20 cellular contexts compared by ENCODE assay signal in genomic region chr15:37885651-37886050, GRCh38. TPM values are rescaled to one million over a fixed set of nuclear protein-coding genes. Genes with fewer than 3 reads are reported as not detected.
DNase-seq lines count a peak whose midpoint lies in the region; ATAC-seq, FAIRE-seq and TF ChIP-seq lines count a peak whose summit lies in the region.
"Had no signal": no experiment of that assay in that cellular context is flagged by ENCODE, and none has a peak within 500 bp of the region (broad histone marks: within the 10 kb centered on the region; RNA-seq: fewer than 3 reads in every experiment).

No MANE protein-coding gene starts in this region.

- H3K4me1 ChIP-seq in GM23248 (ENCODE audit: insufficient read depth) (peaks cover 6% of the 10 kb centered on the region; the same call in 1 of the 2 replicates), PC-3 (ENCODE audit: insufficient read depth, low read length) (peaks cover 6% of the 10 kb centered on the region), endothelial cell of umbilical vein (ENCODE audit: control insufficient read depth, extremely low read depth, insufficient read depth, low read length) (peaks cover 7% of the 10 kb centered on the region)
- H3K4me1 ChIP-seq: A549, BE2C, Caco-2 had no signal

- H3K36me3 ChIP-seq in GM23248 (ENCODE audit: low read depth) (no peaks in the 10 kb centered on the region), PC-3 (ENCODE audit: low read depth, low read length) (no peaks in the 10 kb centered on the region), endothelial cell of umbilical vein (ENCODE audit: control insufficient read depth in 2 of 2, extremely low read depth in 1 of 2, insufficient read depth in 2 of 2, low read length in 2 of 2) (no peaks in the 10 kb centered on the region)
- H3K36me3 ChIP-seq: BE2C had no signal

- H3K4me2 ChIP-seq in GM23248 (ENCODE audit: unreplicated experiment), result no peak overlapping the region
- no peak overlapping the region for H3K4me2 ChIP-seq in PC-3 (ENCODE audit: low read length)
- no peak overlapping the region for H3K4me2 ChIP-seq in endothelial cell of umbilical vein (ENCODE audit: insufficient read depth, low read length)
- H3K4me2 ChIP-seq: A549, GM23338 had no signal

- BruUV-seq in PC-3 (replicated peaks; lab: Mats Ljungman, UMichigan) (no TSS peak), endothelial cell of umbilical vein (replicated peaks; lab: Mats Ljungman, UMichigan) (no TSS peak)

- H3K9me3 ChIP-seq in GM23248 (ENCODE audit: low read depth) (no peaks in the 10 kb centered on the region), PC-3 (ENCODE audit: low read length) (no peaks in the 10 kb centered on the region), endothelial cell of umbilical vein (replicated peaks; ENCODE audit: control insufficient read depth, insufficient read depth, low read length) (no peaks in the 10 kb centered on the region)
- H3K9me3 ChIP-seq: A549, BE2C, Caco-2 had no signal

- TF ChIP-seq POLR2A in endothelial cell of umbilical vein (IDR thresholded peaks at IDR 0.05; ENCODE audit: low read depth, low read length) (no peak), H54 (IDR thresholded peaks at IDR 0.05; ENCODE audit: low read depth, low read length) (no peak)

- no peaks in the 10 kb centered on the region for H3K27me3 ChIP-seq in GM23248 (replicated peaks; ENCODE audit: insufficient read depth)
- H3K27me3 ChIP-seq in PC-3 (ENCODE audit: low read length), result peaks cover 69% of the 10 kb centered on the region
- H3K27me3 ChIP-seq in endothelial cell of umbilical vein (ENCODE audit: control insufficient read depth in 2 of 2, insufficient read depth in 2 of 2, low read length in 2 of 2), result peaks cover 14 to 49% of the 10 kb centered on the region in 2 experiments
- H3K27me3 ChIP-seq: BE2C had no signal

- H3K79me2 ChIP-seq in GM23248 (ENCODE audit: insufficient read depth) (no peaks in the 10 kb centered on the region), PC-3 (ENCODE audit: low read length) (no peaks in the 10 kb centered on the region), endothelial cell of umbilical vein (ENCODE audit: control insufficient read depth, insufficient read depth, low read length) (no peaks in the 10 kb centered on the region)

- CTCF ChIA-PET in PC-3 (lab: Charles Lee) (no interaction called here), endothelial cell of umbilical vein (lab: Charles Lee) (no interaction called here), GM10248 (lab: Yijun Ruan, JAX) (no interaction called here)

- H3K27ac ChIP-seq in GM23248 (no peak overlapping the region), PC-3 (ENCODE audit: low read length) (no peak overlapping the region), endothelial cell of umbilical vein (ENCODE audit: insufficient read depth, low read depth, low read length) (no peak overlapping the region)
- H3K27ac ChIP-seq: A549, C4-2B had no signal

- POLR2A ChIA-PET in PC-3 (lab: Charles Lee; ENCODE audit: unreplicated experiment) (no interaction called here), endothelial cell of umbilical vein (lab: Charles Lee) (no interaction called here), GM10248 (lab: Yijun Ruan, JAX) (no interaction called here)

- in situ Hi-C loops in GM23248 (cut with MboI), result loop anchor here (25.0 kb wide), 2 partner anchors 748 to 1373 kb away; no protein-coding TSS in a partner anchor

- H3K9me2 ChIP-seq in GM23248 (ENCODE audit: insufficient read depth) (no peaks in the 10 kb centered on the region), PC-3 (replicated peaks; ENCODE audit: low read length) (no peaks in the 10 kb centered on the region)

- intact Hi-C loops in PC-3 (cut with micrococcal nuclease) (loop anchor here (5.0 kb wide), 1 partner anchor 1293 kb away; no protein-coding TSS in a partner anchor), endothelial cell of umbilical vein (cut with micrococcal nuclease) (loop anchor here (10.0 kb wide), 1 partner anchor 1231 kb away; no protein-coding TSS in a partner anchor)

- dilution Hi-C loops in endothelial cell of umbilical vein (cut with MboI; ENCODE audit: extremely low pct_ligation_motif_present, low sequenced_read_pairs), result no loop called here

- H3K9ac ChIP-seq in GM23248 (no peak overlapping the region), PC-3 (ENCODE audit: low read length) (no peak overlapping the region), endothelial cell of umbilical vein (replicated peaks; ENCODE audit: extremely low read depth, insufficient read depth, low read length) (no peak overlapping the region)

- H3F3A ChIP-seq in GM23248 (ENCODE audit: insufficient read depth), result no peaks in the 10 kb centered on the region
- H3F3A ChIP-seq in PC-3 (ENCODE audit: low read length, unreplicated experiment), result no peaks in the 10 kb centered on the region

- TF ChIP-seq CTCF in PC-3 (conservative IDR thresholded peaks at IDR 0.05; ENCODE audit: low read depth, low read length) (no peak), endothelial cell of umbilical vein (IDR thresholded peaks at IDR 0.05; ENCODE audit: extremely low read depth in 1 of 2, insufficient read depth in 1 of 2, low read depth in 1 of 2, low read length in 2 of 2) (no peak), GM10248 (IDR thresholded peaks at IDR 0.05; ENCODE audit: control extremely low read depth, extremely low read depth, low read depth, missing control alignments) (no peak)

- no peaks in the 10 kb centered on the region for H3K9me1 ChIP-seq in endothelial cell of umbilical vein (replicated peaks; ENCODE audit: control insufficient read depth, extremely low read depth, insufficient read depth, low read length)

- DNase-seq in GM23248 (peak; percentile 24), PC-3 (peak; percentile 45), endothelial cell of umbilical vein (ENCODE audit: low read depth, low spot score) (no peak), GM10248 (ENCODE audit: extremely low spot score) (no peak), NCI-H128 (lab: John Stamatoyannopoulos, UW; ENCODE audit: unreplicated experiment) (no peak), H54 (ENCODE audit: insufficient read length, low spot score) (no peak)
- DNase-seq: BE2C; Caco-2; CD4-positive, alpha-beta memory T cell; H9; KG1 had no signal

- no peak overlapping the region for H3K4me3 ChIP-seq in GM23248
- H3K4me3 ChIP-seq in PC-3 (ENCODE audit: low read length), result no peak overlapping the region
- H3K4me3 ChIP-seq in endothelial cell of umbilical vein (replicated peaks in 1 of 3; ENCODE audit: insufficient read depth in 1 of 3, low read depth in 1 of 3, low read length in 3 of 3), result no peak overlapping the region
- H3K4me3 ChIP-seq: A549, GM23338 had no signal

- H2AFZ ChIP-seq in GM23248, result no peak overlapping the region
- H2AFZ ChIP-seq in PC-3 (ENCODE audit: low read length), result no peak overlapping the region
- H2AFZ ChIP-seq in endothelial cell of umbilical vein (ENCODE audit: low read depth, low read length), result no peak overlapping the region
- H2AFZ ChIP-seq: GM23338 had no signal

- FAIRE-seq in endothelial cell of umbilical vein (lab: Jason Lieb, UNC) (peak; percentile 26), H54 (lab: Jason Lieb, UNC) (no peak)
- FAIRE-seq: A549, GM12891 had no signal

- ATAC-seq in PC-3 (peak; percentile 54; the same call in 1 of the 2 replicates), HG02884 (IDR thresholded peaks at IDR 0.05; ENCODE audit: unreplicated experiment) (no peak)
- ATAC-seq: A549, GM23338 had no signal

- no peaks in the 10 kb centered on the region for H4K20me1 ChIP-seq in GM23248 (ENCODE audit: insufficient read depth)
- no peaks in the 10 kb centered on the region for H4K20me1 ChIP-seq in PC-3 (ENCODE audit: low read length)
- no peaks in the 10 kb centered on the region for H4K20me1 ChIP-seq in endothelial cell of umbilical vein (replicated peaks; ENCODE audit: control insufficient read depth, extremely low read depth, insufficient read depth, low read length)

TF ChIP-seq in endothelial cell of umbilical vein, 7 proteins besides CTCF, POLR2A, EP300 and RAD21:
- TF ChIP-seq MYC (IDR thresholded peaks at IDR 0.05; ENCODE audit: low read depth, low read length) (no peak), MAX (IDR thresholded peaks at IDR 0.05; ENCODE audit: insufficient read depth, insufficient read length) (no peak), JUN (IDR thresholded peaks at IDR 0.05; ENCODE audit: borderline replicate concordance, insufficient read depth, insufficient read length, low read depth) (peak; percentile 53), POLR2AphosphoS5 (IDR thresholded peaks at IDR 0.05; ENCODE audit: insufficient read depth, low read depth, low read length) (no peak), FOS (IDR thresholded peaks at IDR 0.05; ENCODE audit: borderline replicate concordance, insufficient read depth, low read length) (peak; percentile 74), GATA2 (IDR thresholded peaks at IDR 0.05; ENCODE audit: insufficient read depth, insufficient read length, low read depth, low read length) (peak; percentile 9)

RNA-seq across cellular contexts. Expression of gene TMCO5A, which starts 48.8 kb away (rescaled TPM):
- total RNA-seq in GM23248 (2014; rRNA removed; shearing (Covaris generic)), result not detected in 2 replicates
- polyA plus RNA-seq in GM23248 (2016; fragmentation: Nextera tagmentation; extraction: Ambion mirVana) (not detected in 2 replicates), endothelial cell of umbilical vein (not detected in 2 replicates)
- total RNA-seq in PC-3 (2014; rRNA removed) (not detected in 2 replicates), endothelial cell of umbilical vein (not detected in 2 replicates)
- polyA plus RNA-seq in endothelial cell of umbilical vein (2011; cell fraction: cytosol; rRNA removed), result not detected in 2 replicates
- not detected in 2 replicates for polyA plus RNA-seq in endothelial cell of umbilical vein (2011; cell fraction: nucleus; rRNA removed)
- not detected in 2 replicates for polyA plus RNA-seq in endothelial cell of umbilical vein (2012)
- not detected in 2 replicates for polyA minus RNA-seq in endothelial cell of umbilical vein
- polyA minus RNA-seq in endothelial cell of umbilical vein (2011; cell fraction: cytosol; rRNA and poly(A)+ RNA removed), result not detected
- not detected in 2 replicates for polyA minus RNA-seq in endothelial cell of umbilical vein (2011; cell fraction: nucleus; rRNA and poly(A)+ RNA removed)
- total RNA-seq: Caco-2; CD4-positive, alpha-beta memory T cell; Daoy; G401; GM23338; H9 had no signal
- polyA plus RNA-seq: A549; AG04450; CD4-positive, alpha-beta memory T cell; GM23338; IgD-negative memory B cell had no signal

Comparison
In these comparisons a context has a peak if more than half of its experiments do, and no peak if none do; other contexts are left out.
1. DNase-seq: peak in GM23248 (single experiment) and PC-3 (single experiment); none in endothelial cell of umbilical vein (single experiment), GM10248 (single experiment), NCI-H128 (single experiment) and H54 (single experiment).